15 cellular contexts compared by ENCODE assay signal in genomic region chr1:232571523-232571922, GRCh38. TPM values are rescaled to one million over a fixed set of nuclear protein-coding genes. Genes with fewer than 3 reads are reported as not detected.
DNase-seq lines count a peak whose midpoint lies in the region; ATAC-seq and TF ChIP-seq lines count a peak whose summit lies in the region.
"Had no signal": no experiment of that assay in that cellular context is flagged by ENCODE, and none has a peak within 500 bp of the region (broad histone marks: within the 10 kb centered on the region; RNA-seq: fewer than 3 reads in every experiment).

No MANE protein-coding gene starts in this region.

- H3K4me1 ChIP-seq in BLaER1 treated with 17β-estradiol and CSF1 and Interleukin-3, amounts not matched to agents 10 nM and 100 nM, result peaks cover 3 to 27% (median 12%) of the 10 kb centered on the region in 10 experiments; a peak in 19 of 20 replicates
- H3K4me1 ChIP-seq in HEK293 (ENCODE audit: control insufficient read depth, insufficient read depth, low read length) (peaks cover 70% of the 10 kb centered on the region), OCI-LY7 (ENCODE audit: insufficient read depth, low read length, poor library complexity, severe bottlenecking) (peaks cover 86% of the 10 kb centered on the region), mucosa of descending colon (ENCODE audit: low read depth) (no peaks in the 10 kb centered on the region)

- TF ChIP-seq CTCF in HEK293 (tag by site-specific recombination; IDR thresholded peaks at IDR 0.05) (no peak), OCI-LY7 (conservative IDR thresholded peaks at IDR 0.05; ENCODE audit: low read length) (no peak), fibroblast of mammary gland (conservative IDR thresholded peaks at IDR 0.05; ENCODE audit: control insufficient read depth, insufficient read depth, low read depth, low read length) (no peak), mucosa of descending colon (IDR thresholded peaks at IDR 0.05) (no peak)

- no peak overlapping the region for H3K4me3 Mint-ChIP-seq in natural killer cell treated with Interleukin-12 subunit alpha and Interleukin-12 subunit beta and Interleukin-15 and Interleukin-18, amount 100 ng/mL, for 72 hours
- H3K4me3 Mint-ChIP-seq: activated CD4-positive, alpha-beta memory T cell treated with anti-CD3 and anti-CD28 coated beads for 36 hours had no signal

- H3K79me2 ChIP-seq in OCI-LY7 (ENCODE audit: insufficient read depth, low read depth, low read length), result no peaks in the 10 kb centered on the region; the same call in 1 of the 2 replicates

- DNase-seq in OCI-LY7 (ENCODE audit: low spot score) (peak; percentile 79), fibroblast of mammary gland (ENCODE audit: low read depth) (peak; percentile 71), HT-29 (ENCODE audit: low spot score) (no peak), mucosa of descending colon (no peak)
- DNase-seq in natural killer cell treated with Interleukin-12 subunit alpha and Interleukin-12 subunit beta and Interleukin-15 and Interleukin-18, amount 100 ng/mL, for 72 hours (ENCODE audit: low spot score), result no peak
- DNase-seq: activated CD4-positive, alpha-beta memory T cell treated with anti-CD3 and anti-CD28 coated beads for 36 hours; AML-193; heart right ventricle; islet precursor cell; nucleus accumbens; OCI-M1; stimulated activated CD4-positive, alpha-beta T cell treated with anti-CD3 and anti-CD28 coated beads, Interleukin-4, amount 100 ng/mL, for 4 hours had no signal

- no peaks in the 10 kb centered on the region for H3K9me2 ChIP-seq in OCI-LY7 (ENCODE audit: insufficient read depth, low read length)

- H3K27ac ChIP-seq in BLaER1 treated with 17β-estradiol and CSF1 and Interleukin-3, amounts not matched to agents 10 nM and 100 nM, result no peak overlapping the region
- no peak overlapping the region; the same call in none of the 2 replicates for H3K27ac ChIP-seq in HEK293 (ENCODE audit: extremely low read depth, low read depth, low read length)
- H3K27ac ChIP-seq in OCI-LY7 (ENCODE audit: low read depth, low read length, poor library complexity, severe bottlenecking), result peak overlapping the region; percentile 50

- no peak overlapping the region for H3K9ac ChIP-seq in BLaER1 treated with 17β-estradiol and CSF1 and Interleukin-3, amounts not matched to agents 10 nM and 100 nM

- no peak for ATAC-seq in natural killer cell treated with Interleukin-12 subunit alpha and Interleukin-12 subunit beta and Interleukin-15 and Interleukin-18, amount 100 ng/mL, for 72 hours
- ATAC-seq in GM18520 (IDR thresholded peaks at IDR 0.05; ENCODE audit: unreplicated experiment), result no peak
- ATAC-seq in mucosa of descending colon, result no peak

- POLR2A ChIA-PET in HEK293 (lab: Yijun Ruan, JAX), result no interaction called here
- POLR2A ChIA-PET in OCI-LY7 (lab: Charles Lee), result interaction anchor here (0.6 kb wide), 1 partner anchor 14 kb away, joined by 3 read pairs; no protein-coding TSS in a partner anchor

- peaks cover 0 to 35% (median 4%) of the 10 kb centered on the region in 11 experiments; a peak in 10 of 22 replicates for H3K36me3 ChIP-seq in BLaER1 treated with 17β-estradiol and CSF1 and Interleukin-3, amounts not matched to agents 10 nM and 100 nM
- H3K36me3 ChIP-seq in HEK293 (ENCODE audit: control insufficient read depth in 2 of 2, insufficient read depth in 1 of 2, low read length in 2 of 2), result no peaks in the 10 kb centered on the region
- no peaks in the 10 kb centered on the region for H3K36me3 ChIP-seq in OCI-LY7 (ENCODE audit: insufficient read depth, low read length)
- no peaks in the 10 kb centered on the region for H3K36me3 ChIP-seq in mucosa of descending colon (ENCODE audit: low read depth)
- H3K36me3 ChIP-seq: heart right ventricle had no signal

- H2AFZ ChIP-seq in OCI-LY7 (ENCODE audit: low read length), result peak overlapping the region; percentile 28; the same call in 1 of the 2 replicates

- peaks cover 0 to 35% (median 14%) of the 10 kb centered on the region in 11 experiments; a peak in 17 of 22 replicates for H3K9me3 ChIP-seq in BLaER1 treated with 17β-estradiol and CSF1 and Interleukin-3, amounts not matched to agents 10 nM and 100 nM (replicated peaks in 1 of 11)
- H3K9me3 ChIP-seq in HEK293 (ENCODE audit: control insufficient read depth, insufficient read depth, low read depth, low read length) (no peaks in the 10 kb centered on the region), OCI-LY7 (ENCODE audit: low read length) (no peaks in the 10 kb centered on the region; the same call in 1 of the 2 replicates), mucosa of descending colon (no peaks in the 10 kb centered on the region)
- H3K9me3 ChIP-seq: heart right ventricle had no signal

- no peak overlapping the region for H3K27ac Mint-ChIP-seq in natural killer cell treated with Interleukin-12 subunit alpha and Interleukin-12 subunit beta and Interleukin-15 and Interleukin-18, amount 100 ng/mL, for 72 hours
- H3K27ac Mint-ChIP-seq: activated CD4-positive, alpha-beta memory T cell treated with anti-CD3 and anti-CD28 coated beads for 36 hours had no signal

- peak overlapping the region in 8 of 11 experiments; percentile 2 to 36 (median 22); a peak in 9 of 22 replicates for H3K4me2 ChIP-seq in BLaER1 treated with 17β-estradiol and CSF1 and Interleukin-3, amounts not matched to agents 10 nM and 100 nM
- peak overlapping the region; percentile 30 for H3K4me2 ChIP-seq in OCI-LY7 (ENCODE audit: low read length)

- H3K4me1 Mint-ChIP-seq in natural killer cell treated with Interleukin-12 subunit alpha and Interleukin-12 subunit beta and Interleukin-15 and Interleukin-18, amount 100 ng/mL, for 72 hours (ENCODE audit: low read depth in 2 of 2), result peaks cover 3 to 11% of the 10 kb centered on the region in 2 donors

- no peaks in the 10 kb centered on the region for H3K36me3 Mint-ChIP-seq in natural killer cell treated with Interleukin-12 subunit alpha and Interleukin-12 subunit beta and Interleukin-15 and Interleukin-18, amount 100 ng/mL, for 72 hours
- H3K36me3 Mint-ChIP-seq: activated CD4-positive, alpha-beta memory T cell treated with anti-CD3 and anti-CD28 coated beads for 36 hours had no signal

- no peaks in the 10 kb centered on the region for H3K27me3 ChIP-seq in BLaER1 treated with 17β-estradiol and CSF1 and Interleukin-3, amounts not matched to agents 10 nM and 100 nM
- H3K27me3 ChIP-seq: heart right ventricle had no signal

- BruUV-seq in OCI-LY7 (replicated peaks; lab: Mats Ljungman, UMichigan), result no TSS peak

- no peaks in the 10 kb centered on the region for H3K9me3 Mint-ChIP-seq in natural killer cell treated with Interleukin-12 subunit alpha and Interleukin-12 subunit beta and Interleukin-15 and Interleukin-18, amount 100 ng/mL, for 72 hours
- H3K9me3 Mint-ChIP-seq: activated CD4-positive, alpha-beta memory T cell treated with anti-CD3 and anti-CD28 coated beads for 36 hours had no signal

- peaks cover 0 to 2% of the 10 kb centered on the region in 2 donors for H3K27me3 Mint-ChIP-seq in natural killer cell treated with Interleukin-12 subunit alpha and Interleukin-12 subunit beta and Interleukin-15 and Interleukin-18, amount 100 ng/mL, for 72 hours
- H3K27me3 Mint-ChIP-seq: activated CD4-positive, alpha-beta memory T cell treated with anti-CD3 and anti-CD28 coated beads for 36 hours had no signal

- peaks cover 0 to 3% (median 0%) of the 10 kb centered on the region in 11 experiments; a peak in 1 of 22 replicates for H4K20me1 ChIP-seq in BLaER1 treated with 17β-estradiol and CSF1 and Interleukin-3, amounts not matched to agents 10 nM and 100 nM
- no peaks in the 10 kb centered on the region for H4K20me1 ChIP-seq in OCI-LY7 (ENCODE audit: insufficient read depth, low read length)

- H3K4me3 ChIP-seq in BLaER1 treated with 17β-estradiol and CSF1 and Interleukin-3, amounts not matched to agents 10 nM and 100 nM, result no peak overlapping the region
- H3K4me3 ChIP-seq in HEK293 (ENCODE audit: low read depth, low read length) (no peak overlapping the region), OCI-LY7 (ENCODE audit: low read depth, low read length, poor library complexity, severe bottlenecking) (no peak overlapping the region), fibroblast of mammary gland (ENCODE audit: control insufficient read depth, low read depth, low read length) (no peak overlapping the region), mucosa of descending colon (no peak overlapping the region)
- H3K4me3 ChIP-seq: heart right ventricle had no signal

- CTCF ChIA-PET in HEK293 (lab: Yijun Ruan, JAX) (no interaction called here), OCI-LY7 (lab: Charles Lee; ENCODE audit: unreplicated experiment) (no interaction called here)

- intact Hi-C loops in OCI-LY7 (cut with micrococcal nuclease; ENCODE audit: unreplicated experiment) (no loop called here), mucosa of descending colon (cut with DNase I, micrococcal nuclease) (no loop called here)

TF ChIP-seq in HEK293, 187 proteins besides CTCF, POLR2A, EP300 and RAD21 (continues in another document):
- 0 out of 2 replicates have a peak, but pooled peaks have one; percentile 56 for TF ChIP-seq ZNF660 (tag by site-specific recombination; IDR thresholded peaks at IDR 0.05)
- TF ChIP-seq KLF8 (tag by site-specific recombination; IDR thresholded peaks at IDR 0.05), result 0 out of 2 replicates have a peak, but pooled peaks have one; percentile 68
- peak; percentile 60 for TF ChIP-seq PATZ1 (tag by site-specific recombination; IDR thresholded peaks at IDR 0.05)
- peak; percentile 68; the same call in 1 of the 2 replicates for TF ChIP-seq ZFP69B (tag by site-specific recombination; IDR thresholded peaks at IDR 0.05)

RNA-seq across cellular contexts. Expression of gene SIPA1L2, which starts 58.4 kb away (rescaled TPM):
- 13.5 and 16.0 TPM in 2 replicates for total RNA-seq in OCI-LY7 (2014; rRNA removed; shearing (Covaris generic))
- total RNA-seq in OCI-LY7 (2022), result 6.2 and 7.8 TPM in 2 replicates
- 4.1 and 5.1 TPM in 2 replicates for total RNA-seq in HT-29 (2014; rRNA removed; shearing (Covaris generic))
- total RNA-seq in natural killer cell treated with Interleukin-12 subunit alpha and Interleukin-12 subunit beta and Interleukin-15 and Interleukin-18, amount 100 ng/mL, for 72 hours, result 1 to 10 TPM; 2.4 to 3.7 TPM
- 10 to 100 TPM; 78.7 to 94.4 (median 79.0) TPM for total RNA-seq in mucosa of descending colon

Comparison
In these comparisons a context has a peak if more than half of its experiments do, and no peak if none do; other contexts are left out.
1. DNase-seq: peak in OCI-LY7 (single experiment) and fibroblast of mammary gland (single experiment); none in HT-29 (single experiment), natural killer cell treated with Interleukin-12 subunit alpha and Interleukin-12 subunit beta and Interleukin-15 and Interleukin-18, amount 100 ng/mL, for 72 hours (single experiment) and mucosa of descending colon (0 of 3).
2. RNA of gene SIPA1L2, which starts 58.4 kb away (total RNA-seq): 78.7 to 94.4 TPM in mucosa of descending colon; 6.2 to 16.0 TPM in OCI-LY7, 4.1 to 5.1 TPM in HT-29 and 2.4 to 3.7 TPM in natural killer cell treated with Interleukin-12 subunit alpha and Interleukin-12 subunit beta and Interleukin-15 and Interleukin-18, amount 100 ng/mL, for 72 hours; every median in the first group is over 4 times any median in the second.